ENCODE assay signal across 8 cellular contexts in genomic region chr5:43037929-43038510, GRCh38. TPM values are rescaled to one million over a fixed set of nuclear protein-coding genes. Genes with fewer than 3 reads are reported as not detected.
DNase-seq lines count a peak whose midpoint lies in the region; ATAC-seq and TF ChIP-seq lines count a peak whose summit lies in the region.

No MANE protein-coding gene starts in this region.

- no peak for TF ChIP-seq CTCF in GM10248 (IDR thresholded peaks at IDR 0.05; ENCODE audit: control extremely low read depth, extremely low read depth, low read depth, missing control alignments)
- TF ChIP-seq CTCF in activated CD8-positive, alpha-beta T cell treated with anti-CD3 and anti-CD28 coated beads for 36 hours (IDR thresholded peaks at IDR 0.05), result no peak
- no peak for TF ChIP-seq CTCF in gastroesophageal sphincter (IDR thresholded peaks at IDR 0.05)

- H3K27ac ChIP-seq in gastroesophageal sphincter, result peak overlapping the region in 3 of 4 donors; percentile 69 to 89 (median 76)

- DNase-seq in GM10248 (ENCODE audit: extremely low spot score) (peak; percentile 62), NCI-H446 (lab: John Stamatoyannopoulos, UW) (no peak)
- DNase-seq in activated CD8-positive, alpha-beta T cell treated with anti-CD3 and anti-CD28 coated beads for 36 hours, result peak; percentile 53
- no peak for DNase-seq in stimulated activated naive CD8-positive, alpha-beta T cell treated with anti-CD3 and anti-CD28 coated beads, Interleukin-15, Interleukin-2, amounts not matched to agents 100 U/mL and 50 U/mL, for 24 hours

- CTCF ChIA-PET in GM10248 (lab: Yijun Ruan, JAX), result interaction anchor here (1.3 to 4.5 kb wide), 8 partner anchors 19 to 351 kb away, joined by 3 to 58 read pairs (median 9); no protein-coding TSS in a partner anchor
- CTCF ChIA-PET in activated CD8-positive, alpha-beta T cell treated with anti-CD3 and anti-CD28 coated beads for 36 hours (lab: Charles Lee), result interaction anchor here (0.7 to 4.5 kb wide), 11 partner anchors 9 to 130 kb away, joined by 3 to 63 read pairs (median 6); no protein-coding TSS in a partner anchor

- 11 to 20% methylated on average over 18 to 21 of the region's 21 CpGs for WGBS in gastroesophageal sphincter (ENCODE audit: low coverage in 1 of 2), 2 donors

- H3K9me3 Mint-ChIP-seq in activated CD8-positive, alpha-beta T cell treated with anti-CD3 and anti-CD28 coated beads for 36 hours, result no peaks in the 10 kb centered on the region

- H3K27ac Mint-ChIP-seq in activated CD8-positive, alpha-beta T cell treated with anti-CD3 and anti-CD28 coated beads for 36 hours, result peak overlapping the region; percentile 92

- H3K4me1 ChIP-seq in gastroesophageal sphincter, result peaks cover 0 to 54% (median 0%) of the 10 kb centered on the region in 3 donors

- peaks cover 40% of the 10 kb centered on the region for H3K4me1 Mint-ChIP-seq in activated CD8-positive, alpha-beta T cell treated with anti-CD3 and anti-CD28 coated beads for 36 hours (ENCODE audit: low read depth)

- peak overlapping the region; percentile 26 to 30 for H3K4me3 ChIP-seq in gastroesophageal sphincter

- intact Hi-C loops in activated CD8-positive, alpha-beta T cell treated with anti-CD3 and anti-CD28 coated beads for 36 hours (cut with micrococcal nuclease), result no loop called here

- no peaks in the 10 kb centered on the region for H3K27me3 Mint-ChIP-seq in activated CD8-positive, alpha-beta T cell treated with anti-CD3 and anti-CD28 coated beads for 36 hours

- peaks cover 89% of the 10 kb centered on the region for H3K27me3 ChIP-seq in gastroesophageal sphincter

- no peaks in the 10 kb centered on the region for H3K36me3 ChIP-seq in gastroesophageal sphincter

- POLR2A ChIA-PET in GM10248 (lab: Yijun Ruan, JAX), result interaction anchor here (1.0 kb wide), 1 partner anchor 18 kb away, joined by 5 read pairs; no protein-coding TSS in a partner anchor
- POLR2A ChIA-PET in activated CD8-positive, alpha-beta T cell treated with anti-CD3 and anti-CD28 coated beads for 36 hours (lab: Charles Lee), result interaction anchor here (0.7 to 7.3 kb wide), 13 partner anchors 10 to 446 kb away, joined by 3 to 131 read pairs (median 6); partner anchors contain the start of genes HMGCS1 and TMEM267

- no peak for TF ChIP-seq EP300 in gastroesophageal sphincter (IDR thresholded peaks at IDR 0.05)

- peaks cover 0 to 17% (median 0%) of the 10 kb centered on the region in 3 donors for H3K9me3 ChIP-seq in gastroesophageal sphincter

- peak overlapping the region; percentile 81 for H3K4me3 Mint-ChIP-seq in activated CD8-positive, alpha-beta T cell treated with anti-CD3 and anti-CD28 coated beads for 36 hours

- ATAC-seq in HG03469 (IDR thresholded peaks at IDR 0.05; ENCODE audit: unreplicated experiment) (peak; percentile 33), gastroesophageal sphincter (no peak), HG02981 (IDR thresholded peaks at IDR 0.05; ENCODE audit: unreplicated experiment) (no peak), GM19023 (IDR thresholded peaks at IDR 0.05; ENCODE audit: unreplicated experiment) (no peak)
- ATAC-seq in activated CD8-positive, alpha-beta T cell treated with anti-CD3 and anti-CD28 coated beads for 36 hours, result peak; percentile 20
- ATAC-seq in stimulated activated naive CD8-positive, alpha-beta T cell treated with anti-CD3 and anti-CD28 coated beads, Interleukin-15, Interleukin-2, amounts not matched to agents 100 U/mL and 50 U/mL, for 24 hours, result peak; percentile 12

- H3K36me3 Mint-ChIP-seq in activated CD8-positive, alpha-beta T cell treated with anti-CD3 and anti-CD28 coated beads for 36 hours (ENCODE audit: low read depth), result no peaks in the 10 kb centered on the region

- no peak for TF ChIP-seq POLR2A in gastroesophageal sphincter (IDR thresholded peaks at IDR 0.05)

RNA-seq across cellular contexts. Expression of gene ANXA2R, which starts 2.1 kb away (rescaled TPM):
- total RNA-seq in activated CD8-positive, alpha-beta T cell treated with anti-CD3 and anti-CD28 coated beads for 36 hours, result 10 to 100 TPM in 1 of 2 experiments, 1 to 10 TPM in 1; 8.0 to 10.4 TPM
- 1 to 10 TPM; 1.2 to 5.1 (median 2.1) TPM for total RNA-seq in gastroesophageal sphincter

Comparison
In these comparisons a context has a peak if more than half of its experiments do, and no peak if none do; other contexts are left out.
1. DNase-seq: peak in GM10248 (single experiment) and activated CD8-positive, alpha-beta T cell treated with anti-CD3 and anti-CD28 coated beads for 36 hours (single experiment); none in stimulated activated naive CD8-positive, alpha-beta T cell treated with anti-CD3 and anti-CD28 coated beads, Interleukin-15, Interleukin-2, amounts not matched to agents 100 U/mL and 50 U/mL, for 24 hours (single experiment) and NCI-H446 (0 of 2).
2. ATAC-seq: peak in HG03469 (single experiment), activated CD8-positive, alpha-beta T cell treated with anti-CD3 and anti-CD28 coated beads for 36 hours (single experiment) and stimulated activated naive CD8-positive, alpha-beta T cell treated with anti-CD3 and anti-CD28 coated beads, Interleukin-15, Interleukin-2, amounts not matched to agents 100 U/mL and 50 U/mL, for 24 hours (single experiment); none in gastroesophageal sphincter (single experiment), HG02981 (single experiment) and GM19023 (single experiment).